Comparison of ENCODE assay signal across 2 cellular contexts in the genomic region with DNA sequence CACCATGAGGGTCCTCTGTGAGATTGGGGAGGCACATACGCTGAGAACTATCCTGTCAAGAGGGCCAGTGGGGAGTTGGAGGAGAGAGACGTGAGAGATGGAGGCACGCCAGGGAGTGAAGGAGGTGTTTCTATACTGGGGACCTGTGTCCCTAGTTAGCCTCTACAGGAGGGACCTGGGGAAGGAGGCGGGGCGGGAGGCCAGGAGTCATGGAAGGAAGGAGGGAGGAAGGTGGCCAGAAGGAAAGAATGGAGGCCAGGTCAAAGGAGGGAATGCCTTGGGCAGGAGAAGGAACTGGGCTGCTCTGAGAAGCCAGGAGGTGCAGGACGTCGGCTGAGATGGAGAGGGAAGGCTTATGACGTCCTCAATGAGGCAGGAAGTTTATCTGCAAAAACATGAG.
TF ChIP-seq lines count a peak whose summit lies in the region.

No MANE protein-coding gene starts in this region.

TF ChIP-seq in liver, 16 proteins besides CTCF, POLR2A, EP300 and RAD21 (continued from another document):
- TF ChIP-seq, protein P1, sequence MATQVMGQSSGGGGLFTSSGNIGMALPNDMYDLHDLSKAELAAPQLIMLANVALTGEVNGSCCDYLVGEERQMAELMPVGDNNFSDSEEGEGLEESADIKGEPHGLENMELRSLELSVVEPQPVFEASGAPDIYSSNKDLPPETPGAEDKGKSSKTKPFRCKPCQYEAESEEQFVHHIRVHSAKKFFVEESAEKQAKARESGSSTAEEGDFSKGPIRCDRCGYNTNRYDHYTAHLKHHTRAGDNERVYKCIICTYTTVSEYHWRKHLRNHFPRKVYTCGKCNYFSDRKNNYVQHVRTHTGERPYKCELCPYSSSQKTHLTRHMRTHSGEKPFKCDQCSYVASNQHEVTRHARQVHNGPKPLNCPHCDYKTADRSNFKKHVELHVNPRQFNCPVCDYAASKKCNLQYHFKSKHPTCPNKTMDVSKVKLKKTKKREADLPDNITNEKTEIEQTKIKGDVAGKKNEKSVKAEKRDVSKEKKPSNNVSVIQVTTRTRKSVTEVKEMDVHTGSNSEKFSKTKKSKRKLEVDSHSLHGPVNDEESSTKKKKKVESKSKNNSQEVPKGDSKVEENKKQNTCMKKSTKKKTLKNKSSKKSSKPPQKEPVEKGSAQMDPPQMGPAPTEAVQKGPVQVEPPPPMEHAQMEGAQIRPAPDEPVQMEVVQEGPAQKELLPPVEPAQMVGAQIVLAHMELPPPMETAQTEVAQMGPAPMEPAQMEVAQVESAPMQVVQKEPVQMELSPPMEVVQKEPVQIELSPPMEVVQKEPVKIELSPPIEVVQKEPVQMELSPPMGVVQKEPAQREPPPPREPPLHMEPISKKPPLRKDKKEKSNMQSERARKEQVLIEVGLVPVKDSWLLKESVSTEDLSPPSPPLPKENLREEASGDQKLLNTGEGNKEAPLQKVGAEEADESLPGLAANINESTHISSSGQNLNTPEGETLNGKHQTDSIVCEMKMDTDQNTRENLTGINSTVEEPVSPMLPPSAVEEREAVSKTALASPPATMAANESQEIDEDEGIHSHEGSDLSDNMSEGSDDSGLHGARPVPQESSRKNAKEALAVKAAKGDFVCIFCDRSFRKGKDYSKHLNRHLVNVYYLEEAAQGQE (IDR thresholded peaks at IDR 0.05) = no peak
- TF ChIP-seq TAF1 (conservative IDR thresholded peaks at IDR 0.05) = no peak
- TF ChIP-seq, protein P2, sequence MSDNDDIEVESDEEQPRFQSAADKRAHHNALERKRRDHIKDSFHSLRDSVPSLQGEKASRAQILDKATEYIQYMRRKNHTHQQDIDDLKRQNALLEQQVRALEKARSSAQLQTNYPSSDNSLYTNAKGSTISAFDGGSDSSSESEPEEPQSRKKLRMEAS (IDR thresholded peaks at IDR 0.05) = no peak
- TF ChIP-seq EGR1 (IDR thresholded peaks at IDR 0.05; ENCODE audit: low read depth in 2 of 2) = no peak
- TF ChIP-seq, protein P3, sequence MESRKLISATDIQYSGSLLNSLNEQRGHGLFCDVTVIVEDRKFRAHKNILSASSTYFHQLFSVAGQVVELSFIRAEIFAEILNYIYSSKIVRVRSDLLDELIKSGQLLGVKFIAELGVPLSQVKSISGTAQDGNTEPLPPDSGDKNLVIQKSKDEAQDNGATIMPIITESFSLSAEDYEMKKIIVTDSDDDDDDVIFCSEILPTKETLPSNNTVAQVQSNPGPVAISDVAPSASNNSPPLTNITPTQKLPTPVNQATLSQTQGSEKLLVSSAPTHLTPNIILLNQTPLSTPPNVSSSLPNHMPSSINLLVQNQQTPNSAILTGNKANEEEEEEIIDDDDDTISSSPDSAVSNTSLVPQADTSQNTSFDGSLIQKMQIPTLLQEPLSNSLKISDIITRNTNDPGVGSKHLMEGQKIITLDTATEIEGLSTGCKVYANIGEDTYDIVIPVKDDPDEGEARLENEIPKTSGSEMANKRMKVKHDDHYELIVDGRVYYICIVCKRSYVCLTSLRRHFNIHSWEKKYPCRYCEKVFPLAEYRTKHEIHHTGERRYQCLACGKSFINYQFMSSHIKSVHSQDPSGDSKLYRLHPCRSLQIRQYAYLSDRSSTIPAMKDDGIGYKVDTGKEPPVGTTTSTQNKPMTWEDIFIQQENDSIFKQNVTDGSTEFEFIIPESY (IDR thresholded peaks at IDR 0.05) = no peak
- TF ChIP-seq FOXA1 (IDR thresholded peaks at IDR 0.05) = no peak
- TF ChIP-seq SP1 (IDR thresholded peaks at IDR 0.05) = no peak

TF ChIP-seq in HepG2, 621 proteins besides CTCF, POLR2A, EP300 and RAD21 (continued from another document):
- TF ChIP-seq, protein P4, sequence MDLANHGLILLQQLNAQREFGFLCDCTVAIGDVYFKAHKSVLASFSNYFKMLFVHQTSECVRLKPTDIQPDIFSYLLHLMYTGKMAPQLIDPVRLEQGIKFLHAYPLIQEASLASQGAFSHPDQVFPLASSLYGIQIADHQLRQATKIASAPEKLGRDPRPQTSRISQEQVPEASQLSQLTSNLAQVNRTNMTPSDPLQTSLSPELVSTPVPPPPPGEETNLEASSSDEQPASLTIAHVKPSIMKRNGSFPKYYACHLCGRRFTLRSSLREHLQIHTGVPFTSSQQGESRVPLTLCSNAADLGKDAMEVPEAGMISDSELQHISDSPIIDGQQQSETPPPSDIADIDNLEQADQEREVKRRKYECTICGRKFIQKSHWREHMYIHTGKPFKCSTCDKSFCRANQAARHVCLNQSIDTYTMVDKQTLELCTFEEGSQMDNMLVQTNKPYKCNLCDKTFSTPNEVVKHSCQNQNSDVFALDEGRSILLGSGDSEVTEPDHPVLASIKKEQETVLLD (CRISPR knock-in tag; IDR thresholded peaks at IDR 0.05; ENCODE audit: low read depth) = no peak
